25 cellular contexts compared by ENCODE assay signal in the genomic region with DNA sequence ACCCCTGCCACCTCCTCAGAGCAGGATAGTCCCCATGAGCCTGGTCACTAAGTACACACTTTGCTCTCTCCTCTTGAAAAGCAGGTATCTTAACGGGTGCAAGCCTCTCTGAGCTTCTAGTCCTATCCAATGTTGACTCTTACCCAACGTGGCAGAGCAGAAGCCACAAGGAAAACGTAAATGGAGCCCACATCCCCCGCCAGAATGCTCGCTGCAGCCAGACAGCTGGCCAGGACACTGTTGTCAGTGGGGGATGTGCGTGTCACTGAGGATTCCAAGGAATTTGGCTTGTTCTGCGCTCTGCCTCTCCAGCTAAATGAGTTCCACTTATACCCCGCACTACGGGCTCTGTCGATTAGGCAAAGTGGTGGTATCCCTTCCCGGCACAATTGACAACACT.
A peak's percentile ranks its signal among the peaks of the same experiment; 100 is the strongest.
DNase-seq lines count a peak whose midpoint lies in the region; ATAC-seq, FAIRE-seq and TF ChIP-seq lines count a peak whose summit lies in the region.
"Had no signal": no experiment of that assay in that cellular context is flagged by ENCODE, and none has a peak within 500 bp of the region (broad histone marks: within the 10 kb centered on the region; RNA-seq: fewer than 3 reads in every experiment).

No MANE protein-coding gene starts in this region.

- H3K4me3 Mint-ChIP-seq in astrocyte (ENCODE audit: unreplicated experiment), result no peak overlapping the region
- no peak overlapping the region for H3K4me3 Mint-ChIP-seq in type B pancreatic cell
- H3K4me3 Mint-ChIP-seq: activated naive CD8-positive, alpha-beta T cell treated with anti-CD3 and anti-CD28 coated beads, Interleukin-2, amount 10 ng/mL, durations not matched to agents 7 days and 5 days; CD8-positive, alpha-beta T cell; immature natural killer cell; natural killer cell treated with Interleukin-12 subunit alpha and Interleukin-12 subunit beta and Interleukin-15 and Interleukin-18, amount 100 ng/mL, for 72 hours; T-helper 2 cell treated with Interferon-gamma antibody and Interleukin-4, amounts not matched to agents 5 μg/mL and 100 μg/mL, for 36 hours had no signal

- H3K9me3 ChIP-seq in mammary epithelial cell (replicated peaks; ENCODE audit: insufficient read depth, low read length) (no peaks in the 10 kb centered on the region), breast epithelium (no peaks in the 10 kb centered on the region), astrocyte (ENCODE audit: insufficient read depth, low read depth, low read length) (no peaks in the 10 kb centered on the region), pancreas (no peaks in the 10 kb centered on the region)
- H3K9me3 ChIP-seq: HAP-1, psoas muscle, thoracic aorta had no signal

- no peak for TF ChIP-seq POLR2A in breast epithelium (IDR thresholded peaks at IDR 0.05)

- peaks cover under 1% of the 10 kb centered on the region for H3K27me3 Mint-ChIP-seq in astrocyte (ENCODE audit: low read depth, unreplicated experiment)
- peaks cover 37% of the 10 kb centered on the region for H3K27me3 Mint-ChIP-seq in type B pancreatic cell

- DNase-seq in mammary epithelial cell (no peak), breast epithelium (ENCODE audit: low spot score in 2 of 2) (no peak), astrocyte (ENCODE audit: low read depth) (no peak), islet precursor cell (peak; percentile 90), type B pancreatic cell (ENCODE audit: extremely low spot score, unreplicated experiment) (peak; percentile 40), globus pallidus (ENCODE audit: low spot score) (no peak), pancreas (no peak)
- DNase-seq: ACHN; activated naive CD8-positive, alpha-beta T cell treated with anti-CD3 and anti-CD28 coated beads, Interleukin-2, amount 10 ng/mL, durations not matched to agents 7 days and 5 days; brain microvascular endothelial cell; CD8-positive, alpha-beta T cell; dermis blood vessel endothelial cell; DND-41; immature natural killer cell; NCI-H2081 treated with DMSO at 0.1 percent for 48 hours; NCI-H510A treated with DMSO at 0.1 percent for 48 hours; PC-9; psoas muscle had no signal

- H3K4me3 ChIP-seq in mammary epithelial cell (replicated peaks in 1 of 3; ENCODE audit: insufficient read depth in 1 of 3, low read depth in 2 of 3, low read length in 3 of 3) (peak overlapping the region in 1 of 3 experiments; percentile 6), breast epithelium (no peak overlapping the region), astrocyte (ENCODE audit: insufficient read depth, low read depth, low read length) (no peak overlapping the region), pancreas (no peak overlapping the region)
- H3K4me3 ChIP-seq: HAP-1, PC-9, psoas muscle, thoracic aorta had no signal

- H3K27me3 ChIP-seq in mammary epithelial cell (ENCODE audit: insufficient read depth, low read length), result peaks cover 3% of the 10 kb centered on the region
- peaks cover 3 to 37% of the 10 kb centered on the region in 2 donors for H3K27me3 ChIP-seq in breast epithelium
- H3K27me3 ChIP-seq in astrocyte (ENCODE audit: insufficient read depth, low read length), result peaks cover 28% of the 10 kb centered on the region
- no peaks in the 10 kb centered on the region for H3K27me3 ChIP-seq in pancreas
- H3K27me3 ChIP-seq: brain microvascular endothelial cell had no signal

- TF ChIP-seq CTCF in mammary epithelial cell (conservative IDR thresholded peaks at IDR 0.05 in 1 of 2, IDR thresholded peaks at IDR 0.05 in 1 of 2; ENCODE audit: extremely low read depth in 1 of 2, insufficient read depth in 1 of 2, low read depth in 1 of 2, low read length in 2 of 2), result no peak
- no peak for TF ChIP-seq CTCF in breast epithelium (IDR thresholded peaks at IDR 0.05)
- no peak for TF ChIP-seq CTCF in astrocyte (IDR thresholded peaks at IDR 0.05; ENCODE audit: insufficient read depth, low read depth, low read length)
- TF ChIP-seq CTCF in type B pancreatic cell (conservative IDR thresholded peaks at IDR 0.05), result no peak
- TF ChIP-seq CTCF in pancreas (IDR thresholded peaks at IDR 0.05), result no peak

- no peaks in the 10 kb centered on the region for H3K36me3 ChIP-seq in mammary epithelial cell (ENCODE audit: insufficient read depth, low read length)
- no peaks in the 10 kb centered on the region for H3K36me3 ChIP-seq in breast epithelium
- no peaks in the 10 kb centered on the region for H3K36me3 ChIP-seq in astrocyte (ENCODE audit: insufficient read depth, low read length)
- H3K36me3 ChIP-seq in pancreas, result no peaks in the 10 kb centered on the region
- H3K36me3 ChIP-seq: brain microvascular endothelial cell, HAP-1, thoracic aorta had no signal

- in situ Hi-C loops in mammary epithelial cell (cut with MboI; ENCODE audit: low sequenced_read_pairs in 2 of 2), result no loop called here

- dilution Hi-C loops in mammary epithelial cell (cut with HindIII; ENCODE audit: low sequenced_read_pairs), result no loop called here

- H3K4me1 ChIP-seq in mammary epithelial cell (ENCODE audit: insufficient read depth, low read length) (peaks cover 3% of the 10 kb centered on the region), breast epithelium (no peaks in the 10 kb centered on the region), astrocyte (ENCODE audit: insufficient read depth, low read length) (no peaks in the 10 kb centered on the region), pancreas (no peaks in the 10 kb centered on the region)
- H3K4me1 ChIP-seq: psoas muscle had no signal

- WGBS in mammary epithelial cell (ENCODE audit: low coverage, missing lambda C conversion rate), result 5% methylated on average over 11 of the region's 11 CpGs
- 52% methylated on average over 11 of the region's 11 CpGs for whole genome bisulfite sequencing in pancreas, 2 donors

- H3K9me3 Mint-ChIP-seq in astrocyte (ENCODE audit: unreplicated experiment) (peaks cover 3% of the 10 kb centered on the region), type B pancreatic cell (no peaks in the 10 kb centered on the region)
- H3K9me3 Mint-ChIP-seq: CD8-positive, alpha-beta T cell; immature natural killer cell; natural killer cell treated with Interleukin-12 subunit alpha and Interleukin-12 subunit beta and Interleukin-15 and Interleukin-18, amount 100 ng/mL, for 72 hours had no signal

- peaks cover 16% of the 10 kb centered on the region for H3K4me1 Mint-ChIP-seq in astrocyte (ENCODE audit: low read depth, unreplicated experiment)
- peaks cover 8% of the 10 kb centered on the region for H3K4me1 Mint-ChIP-seq in type B pancreatic cell (ENCODE audit: unreplicated experiment)
- H3K4me1 Mint-ChIP-seq: activated naive CD8-positive, alpha-beta T cell treated with anti-CD3 and anti-CD28 coated beads, Interleukin-2, amount 10 ng/mL, durations not matched to agents 7 days and 5 days; immature natural killer cell had no signal

- H3K79me2 ChIP-seq in mammary epithelial cell (ENCODE audit: insufficient read depth, low read length), result no peaks in the 10 kb centered on the region
- no peaks in the 10 kb centered on the region for H3K79me2 ChIP-seq in astrocyte (ENCODE audit: insufficient read depth, low read length)

- H3K4me2 ChIP-seq in mammary epithelial cell (ENCODE audit: insufficient read depth, low read depth, low read length), result peak overlapping the region; percentile 55
- no peak overlapping the region for H3K4me2 ChIP-seq in astrocyte (ENCODE audit: low read length)
- H3K4me2 ChIP-seq: PC-9 had no signal

- BruUV-seq in mammary epithelial cell (replicated peaks; lab: Mats Ljungman, UMichigan), result no TSS peak

- H4K20me1 ChIP-seq in mammary epithelial cell (ENCODE audit: insufficient read depth, low read length) (no peaks in the 10 kb centered on the region), astrocyte (ENCODE audit: insufficient read depth, low read length) (no peaks in the 10 kb centered on the region)

- H3K9ac ChIP-seq in mammary epithelial cell (ENCODE audit: insufficient read depth, low read length), result no peak overlapping the region
- H3K9ac ChIP-seq in astrocyte (ENCODE audit: low read length), result no peak overlapping the region

- intact Hi-C loops in mammary epithelial cell (cut with micrococcal nuclease), result loop anchor here (2.0 kb wide), 1 partner anchor 62 kb away; no protein-coding TSS in a partner anchor
- intact Hi-C loops in breast epithelium (cut with DNase I; ENCODE audit: low total_unique reads), result no loop called here
- intact Hi-C loops in pancreas (cut with DNase I), result no loop called here

- no peak for ATAC-seq in GM21576 (IDR thresholded peaks at IDR 0.05; ENCODE audit: unreplicated experiment)
- no peak for ATAC-seq in pancreas
- ATAC-seq: CD8-positive, alpha-beta T cell; natural killer cell treated with Interleukin-12 subunit alpha and Interleukin-12 subunit beta and Interleukin-15 and Interleukin-18, amount 100 ng/mL, for 72 hours had no signal

- no peak overlapping the region for H3K27ac ChIP-seq in mammary epithelial cell (ENCODE audit: insufficient read depth, low read depth, low read length)
- H3K27ac ChIP-seq in breast epithelium, result no peak overlapping the region
- H3K27ac ChIP-seq in astrocyte (ENCODE audit: low read depth, low read length), result no peak overlapping the region
- H3K27ac ChIP-seq in pancreas, result no peak overlapping the region
- H3K27ac ChIP-seq: brain microvascular endothelial cell, epithelial cell of prostate, HL-60, PC-9, psoas muscle, thoracic aorta had no signal

- H3K36me3 Mint-ChIP-seq in astrocyte (ENCODE audit: low read depth, unreplicated experiment) (no peaks in the 10 kb centered on the region), type B pancreatic cell (no peaks in the 10 kb centered on the region)
- H3K36me3 Mint-ChIP-seq: activated naive CD8-positive, alpha-beta T cell treated with anti-CD3 and anti-CD28 coated beads, Interleukin-2, amount 10 ng/mL, durations not matched to agents 7 days and 5 days; CD8-positive, alpha-beta T cell; immature natural killer cell; natural killer cell treated with Interleukin-12 subunit alpha and Interleukin-12 subunit beta and Interleukin-15 and Interleukin-18, amount 100 ng/mL, for 72 hours had no signal

- H3K27ac Mint-ChIP-seq in astrocyte (ENCODE audit: unreplicated experiment), result peak overlapping the region; percentile 73
- no peak overlapping the region for H3K27ac Mint-ChIP-seq in type B pancreatic cell
- H3K27ac Mint-ChIP-seq: activated naive CD8-positive, alpha-beta T cell treated with anti-CD3 and anti-CD28 coated beads, Interleukin-2, amount 10 ng/mL, durations not matched to agents 7 days and 5 days; CD8-positive, alpha-beta T cell; immature natural killer cell; natural killer cell treated with Interleukin-12 subunit alpha and Interleukin-12 subunit beta and Interleukin-15 and Interleukin-18, amount 100 ng/mL, for 72 hours; T-helper 2 cell treated with Interferon-gamma antibody and Interleukin-4, amounts not matched to agents 5 μg/mL and 100 μg/mL, for 36 hours had no signal

- CTCF ChIA-PET in mammary epithelial cell (lab: Charles Lee; ENCODE audit: low non-redundant PET), result no interaction called here

- FAIRE-seq in astrocyte (lab: Jason Lieb, UNC), result no peak
- FAIRE-seq in pancreas (lab: Jason Lieb, UNC), result no peak

- H2AFZ ChIP-seq in mammary epithelial cell (ENCODE audit: low read depth, low read length) (peak overlapping the region; percentile 81), astrocyte (ENCODE audit: low read depth, low read length) (no peak overlapping the region)
- H2AFZ ChIP-seq: PC-9 had no signal

Comparison
In these comparisons a context has a peak if more than half of its experiments do, and no peak if none do; other contexts are left out.
1. DNase-seq: peak in islet precursor cell (single experiment) and type B pancreatic cell (single experiment); none in mammary epithelial cell (single experiment), breast epithelium (0 of 2), astrocyte (single experiment), globus pallidus (single experiment) and pancreas (0 of 6).